9 cellular contexts compared by ENCODE assay signal in the genomic region with DNA sequence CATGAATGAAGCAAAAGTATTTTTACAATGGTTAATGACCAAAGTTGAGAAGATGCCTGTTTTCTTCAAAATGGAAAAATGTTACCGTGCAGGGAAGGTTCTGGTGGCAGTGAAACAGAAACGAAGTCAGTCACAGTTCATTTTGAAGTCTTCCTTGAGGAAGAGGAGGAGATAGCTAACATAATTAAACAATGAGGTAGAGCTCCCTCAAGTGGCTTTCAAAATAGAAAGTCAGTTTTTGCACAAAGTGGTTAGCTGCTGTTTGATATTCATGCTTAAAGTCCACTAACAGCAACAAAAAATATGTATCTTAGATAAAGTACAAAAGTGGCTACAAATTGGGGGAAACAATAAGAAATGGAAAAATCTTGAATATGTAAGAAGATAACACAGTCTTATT.
A peak's percentile ranks its signal among the peaks of the same experiment; 100 is the strongest.
DNase-seq lines count a peak whose midpoint lies in the region; FAIRE-seq and TF ChIP-seq lines count a peak whose summit lies in the region.
"Had no signal": no experiment of that assay in that cellular context is flagged by ENCODE, and none has a peak within 500 bp of the region (broad histone marks: within the 10 kb centered on the region; RNA-seq: fewer than 3 reads in every experiment).

No MANE protein-coding gene starts in this region.

- CTCF ChIA-PET in activated CD4-positive, alpha-beta T cell treated with anti-CD3 and anti-CD28 coated beads, Interleukin-2, amount 10 ng/mL, durations not matched to agents 7 days and 5 days (lab: Charles Lee) = interaction anchor here (1.2 to 1.3 kb wide), 3 partner anchors 19 to 334 kb away, joined by 3 to 4 read pairs (median 3); no protein-coding TSS in a partner anchor
- CTCF ChIA-PET in endothelial cell of umbilical vein (lab: Charles Lee) = interaction anchor here (0.7 to 3.9 kb wide), 19 partner anchors 10 to 965 kb away, joined by 3 to 42 read pairs (median 5); no protein-coding TSS in a partner anchor

- H3K36me3 Mint-ChIP-seq in activated CD4-positive, alpha-beta T cell treated with anti-CD3 and anti-CD28 coated beads, Interleukin-2, amount 10 ng/mL, durations not matched to agents 7 days and 5 days (ENCODE audit: low read depth) = no peaks in the 10 kb centered on the region

- FAIRE-seq in endothelial cell of umbilical vein (lab: Jason Lieb, UNC) = no peak

- intact Hi-C loops in endothelial cell of umbilical vein (cut with micrococcal nuclease) = no loop called here

- dilution Hi-C loops in endothelial cell of umbilical vein (cut with MboI; ENCODE audit: extremely low pct_ligation_motif_present, low sequenced_read_pairs) = no loop called here

- H3F3A ChIP-seq in smooth muscle cell (ENCODE audit: low read depth) = no peaks in the 10 kb centered on the region

- H4K20me1 ChIP-seq in endothelial cell of umbilical vein (replicated peaks; ENCODE audit: control insufficient read depth, extremely low read depth, insufficient read depth, low read length) (no peaks in the 10 kb centered on the region), smooth muscle cell (ENCODE audit: low read depth) (no peaks in the 10 kb centered on the region)

- H3K4me1 Mint-ChIP-seq in activated CD4-positive, alpha-beta T cell treated with anti-CD3 and anti-CD28 coated beads, Interleukin-2, amount 10 ng/mL, durations not matched to agents 7 days and 5 days = peaks cover 6% of the 10 kb centered on the region

- peaks cover 2% of the 10 kb centered on the region for H3K27me3 Mint-ChIP-seq in activated CD4-positive, alpha-beta T cell treated with anti-CD3 and anti-CD28 coated beads, Interleukin-2, amount 10 ng/mL, durations not matched to agents 7 days and 5 days

- peak overlapping the region; percentile 62 for H3K4me2 ChIP-seq in endothelial cell of umbilical vein (ENCODE audit: insufficient read depth, low read length)
- peak overlapping the region; percentile 76 for H3K4me2 ChIP-seq in smooth muscle cell

- 17% methylated on average over 2 of the region's 2 CpGs for WGBS in smooth muscle cell (ENCODE audit: low lambda C conversion rate)

- H3K9me3 ChIP-seq in endothelial cell of umbilical vein (replicated peaks; ENCODE audit: control insufficient read depth, insufficient read depth, low read length) (no peaks in the 10 kb centered on the region), smooth muscle cell (replicated peaks; ENCODE audit: low read depth) (no peaks in the 10 kb centered on the region)

- TF ChIP-seq CTCF in endothelial cell of umbilical vein (IDR thresholded peaks at IDR 0.05; ENCODE audit: extremely low read depth in 1 of 2, insufficient read depth in 1 of 2, low read depth in 1 of 2, low read length in 2 of 2) (peak in 1 of 2 donors; percentile 21), smooth muscle cell (IDR thresholded peaks at IDR 0.05; ENCODE audit: borderline replicate concordance, insufficient read depth, poor library complexity, severe bottlenecking) (peak; percentile 14), coronary artery (IDR thresholded peaks at IDR 0.05) (no peak)

- TF ChIP-seq POLR2A in endothelial cell of umbilical vein (IDR thresholded peaks at IDR 0.05; ENCODE audit: low read depth, low read length) = no peak

- H2AFZ ChIP-seq in endothelial cell of umbilical vein (ENCODE audit: low read depth, low read length) (peak overlapping the region; percentile 91), smooth muscle cell (ENCODE audit: low read depth) (peak overlapping the region; percentile 82)

- POLR2A ChIA-PET in activated CD4-positive, alpha-beta T cell treated with anti-CD3 and anti-CD28 coated beads, Interleukin-2, amount 10 ng/mL, durations not matched to agents 7 days and 5 days (lab: Charles Lee) = no interaction called here
- POLR2A ChIA-PET in endothelial cell of umbilical vein (lab: Charles Lee) = no interaction called here

- H3K9ac ChIP-seq in endothelial cell of umbilical vein (replicated peaks; ENCODE audit: extremely low read depth, insufficient read depth, low read length) (peak overlapping the region; percentile 3), smooth muscle cell (ENCODE audit: low read depth) (no peak overlapping the region)

- H3K36me3 ChIP-seq in endothelial cell of umbilical vein (ENCODE audit: control insufficient read depth in 2 of 2, extremely low read depth in 1 of 2, insufficient read depth in 2 of 2, low read length in 2 of 2) (peaks cover 0 to 2% of the 10 kb centered on the region in 2 experiments), smooth muscle cell (ENCODE audit: low read depth) (no peaks in the 10 kb centered on the region)

- H3K9me1 ChIP-seq in endothelial cell of umbilical vein (replicated peaks; ENCODE audit: control insufficient read depth, extremely low read depth, insufficient read depth, low read length) = no peaks in the 10 kb centered on the region

- no TSS peak for BruUV-seq in endothelial cell of umbilical vein (replicated peaks; lab: Mats Ljungman, UMichigan)

- no peaks in the 10 kb centered on the region for H3K9me3 Mint-ChIP-seq in activated CD4-positive, alpha-beta T cell treated with anti-CD3 and anti-CD28 coated beads, Interleukin-2, amount 10 ng/mL, durations not matched to agents 7 days and 5 days

- no peak overlapping the region for H3K4me3 ChIP-seq in endothelial cell of umbilical vein (replicated peaks in 1 of 3; ENCODE audit: insufficient read depth in 1 of 3, low read depth in 1 of 3, low read length in 3 of 3)
- no peak overlapping the region for H3K4me3 ChIP-seq in smooth muscle cell
- H3K4me3 ChIP-seq in coronary artery = no peak overlapping the region

- H3K27ac Mint-ChIP-seq in activated CD4-positive, alpha-beta T cell treated with anti-CD3 and anti-CD28 coated beads, Interleukin-2, amount 10 ng/mL, durations not matched to agents 7 days and 5 days = no peak overlapping the region

- peaks cover 12% of the 10 kb centered on the region for H3K4me1 ChIP-seq in endothelial cell of umbilical vein (ENCODE audit: control insufficient read depth, extremely low read depth, insufficient read depth, low read length)
- H3K4me1 ChIP-seq in smooth muscle cell (ENCODE audit: low read depth) = no peaks in the 10 kb centered on the region

- no peaks in the 10 kb centered on the region for H3K79me2 ChIP-seq in endothelial cell of umbilical vein (ENCODE audit: control insufficient read depth, insufficient read depth, low read length)
- no peaks in the 10 kb centered on the region for H3K79me2 ChIP-seq in smooth muscle cell (ENCODE audit: low read depth)

- no peak for DNase-seq in activated CD4-positive, alpha-beta T cell treated with anti-CD3 and anti-CD28 coated beads, Interleukin-2, amount 10 ng/mL, durations not matched to agents 7 days and 5 days
- DNase-seq in activated CD4-positive, alpha-beta T cell treated with anti-CD3 and anti-CD28 coated beads, Interleukin-2, amount 50 U/mL, for 48 hours = no peak
- DNase-seq in NCI-H226 (peak; percentile 26), endothelial cell of umbilical vein (ENCODE audit: low read depth, low spot score) (peak; percentile 62), smooth muscle cell (lab: John Stamatoyannopoulos, UW; ENCODE audit: unreplicated experiment) (no peak), NCI-H1417 treated with DMSO at 0.1 percent for 48 hours (lab: John Stamatoyannopoulos, UW) (no peak), epidermal melanocyte (ENCODE audit: insufficient read length, low spot score) (no peak), coronary artery (ENCODE audit: low spot score) (no peak)
- DNase-seq: left cardiac atrium had no signal

- no peak overlapping the region for H3K27ac ChIP-seq in endothelial cell of umbilical vein (ENCODE audit: insufficient read depth, low read depth, low read length)
- H3K27ac ChIP-seq in smooth muscle cell (ENCODE audit: low read depth) = no peak overlapping the region
- H3K27ac ChIP-seq in coronary artery = no peak overlapping the region

- H3K27me3 ChIP-seq in endothelial cell of umbilical vein (ENCODE audit: control insufficient read depth in 2 of 2, insufficient read depth in 2 of 2, low read length in 2 of 2) = no peaks in the 10 kb centered on the region
- H3K27me3 ChIP-seq in smooth muscle cell (ENCODE audit: low read depth) = no peaks in the 10 kb centered on the region

- H3K4me3 Mint-ChIP-seq in activated CD4-positive, alpha-beta T cell treated with anti-CD3 and anti-CD28 coated beads, Interleukin-2, amount 10 ng/mL, durations not matched to agents 7 days and 5 days = peak overlapping the region; percentile 19

TF ChIP-seq in endothelial cell of umbilical vein, 7 proteins besides CTCF, POLR2A, EP300 and RAD21:
- TF ChIP-seq, protein P1, sequence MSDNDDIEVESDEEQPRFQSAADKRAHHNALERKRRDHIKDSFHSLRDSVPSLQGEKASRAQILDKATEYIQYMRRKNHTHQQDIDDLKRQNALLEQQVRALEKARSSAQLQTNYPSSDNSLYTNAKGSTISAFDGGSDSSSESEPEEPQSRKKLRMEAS (IDR thresholded peaks at IDR 0.05; ENCODE audit: insufficient read depth, insufficient read length) = no peak
- no peak for TF ChIP-seq GATA2 (IDR thresholded peaks at IDR 0.05; ENCODE audit: insufficient read depth, insufficient read length, low read depth, low read length)

Comparison
In these comparisons a context has a peak if more than half of its experiments do, and no peak if none do; other contexts are left out.
1. DNase-seq: peak in NCI-H226 (single experiment) and endothelial cell of umbilical vein (single experiment); none in activated CD4-positive, alpha-beta T cell treated with anti-CD3 and anti-CD28 coated beads, Interleukin-2, amount 10 ng/mL, durations not matched to agents 7 days and 5 days (single experiment), activated CD4-positive, alpha-beta T cell treated with anti-CD3 and anti-CD28 coated beads, Interleukin-2, amount 50 U/mL, for 48 hours (0 of 2), smooth muscle cell (single experiment), NCI-H1417 treated with DMSO at 0.1 percent for 48 hours (single experiment), epidermal melanocyte (single experiment) and coronary artery (single experiment).